ENCODE assay signal across 11 cellular contexts in the genomic region with DNA sequence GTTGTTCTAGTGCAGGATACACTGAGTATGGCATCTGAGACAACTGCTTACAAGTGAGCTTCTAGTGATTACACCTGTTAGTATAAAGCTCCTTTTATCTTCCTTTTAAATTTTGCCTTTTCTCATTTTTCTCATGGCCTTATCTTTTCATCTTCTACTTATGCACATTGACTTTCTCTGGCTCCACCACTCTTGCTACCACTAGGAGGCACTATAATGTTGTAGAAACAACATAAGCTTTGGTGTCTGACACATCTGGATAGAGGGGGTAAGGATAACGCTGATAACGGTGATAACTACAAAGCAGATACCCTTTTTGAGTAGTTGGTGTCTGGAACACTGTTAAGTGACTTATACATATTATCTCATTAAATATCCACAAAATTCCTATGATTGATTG.
DNase-seq lines count a peak whose midpoint lies in the region; ATAC-seq and TF ChIP-seq lines count a peak whose summit lies in the region.
"Had no signal": no experiment of that assay in that cellular context is flagged by ENCODE, and none has a peak within 500 bp of the region (broad histone marks: within the 10 kb centered on the region; RNA-seq: fewer than 3 reads in every experiment).

No MANE protein-coding gene starts in this region.

- no peaks in the 10 kb centered on the region for H3K27me3 Mint-ChIP-seq in HFFc6 (ENCODE audit: insufficient read depth)
- H3K27me3 Mint-ChIP-seq in T-helper 17 cell: no peaks in the 10 kb centered on the region
- H3K27me3 Mint-ChIP-seq: dendritic cell treated with granulocyte-macrophage colony-stimulating factor and Interleukin-4, amounts not matched to agents 40 ng/mL and 50 ng/mL, for 4 days had no signal

- H3K27ac Mint-ChIP-seq in HFFc6: no peak overlapping the region
- no peak overlapping the region for H3K27ac Mint-ChIP-seq in T-helper 17 cell
- H3K27ac Mint-ChIP-seq: dendritic cell treated with granulocyte-macrophage colony-stimulating factor and Interleukin-4, amounts not matched to agents 40 ng/mL and 50 ng/mL, for 4 days had no signal

- H3K27me3 ChIP-seq in GM06990 (replicated peaks; ENCODE audit: control insufficient read depth, insufficient read depth, low read length): no peaks in the 10 kb centered on the region
- H3K27me3 ChIP-seq in Panc1 (ENCODE audit: control insufficient read depth, insufficient read depth, low read length): no peaks in the 10 kb centered on the region

- H3K36me3 ChIP-seq in GM06990 (ENCODE audit: control insufficient read depth, insufficient read depth, low read length): no peaks in the 10 kb centered on the region
- H3K36me3 ChIP-seq in Panc1 (ENCODE audit: control insufficient read depth, insufficient read depth, low read length): no peaks in the 10 kb centered on the region

- DNase-seq in GM06990 (ENCODE audit: extremely low read depth, insufficient read length) (no peak), HFFc6 (no peak), Panc1 (ENCODE audit: low read depth, low spot score) (no peak), kidney tubule cell (ENCODE audit: low spot score) (peak; percentile 46), T-helper 17 cell (no peak), hypothalamus (lab: John Stamatoyannopoulos, UW) (no peak), foreskin melanocyte (no peak)
- DNase-seq: activated CD8-positive, alpha-beta memory T cell treated with anti-CD3 and anti-CD28 coated beads for 24 hours; NCI-H1092 had no signal

- H3K4me3 Mint-ChIP-seq in HFFc6 (no peak overlapping the region), T-helper 17 cell (no peak overlapping the region)
- H3K4me3 Mint-ChIP-seq: dendritic cell treated with granulocyte-macrophage colony-stimulating factor and Interleukin-4, amounts not matched to agents 40 ng/mL and 50 ng/mL, for 4 days had no signal

- H3K27ac ChIP-seq in Panc1 (ENCODE audit: low read length): no peak overlapping the region

- POLR2A ChIA-PET in Panc1 (lab: Charles Lee): no interaction called here

- in situ Hi-C loops in Panc1 (cut with HindIII; ENCODE audit: low pct_unique_long_range_greater_than_20kb, low sequenced_read_pairs): no loop called here

- ATAC-seq in Panc1: no peak
- ATAC-seq in T-helper 17 cell: no peak
- no peak for ATAC-seq in GM21515 (IDR thresholded peaks at IDR 0.05; ENCODE audit: unreplicated experiment)

- no peak overlapping the region for H3K4me3 ChIP-seq in GM06990 (replicated peaks; ENCODE audit: low read depth, low read length)
- H3K4me3 ChIP-seq in Panc1 (ENCODE audit: low read depth in 2 of 2, low read length in 2 of 2): no peak overlapping the region

- intact Hi-C loops in Panc1 (cut with micrococcal nuclease; ENCODE audit: unreplicated experiment): no loop called here

- no peaks in the 10 kb centered on the region for H3K36me3 Mint-ChIP-seq in HFFc6 (ENCODE audit: low read depth)
- no peaks in the 10 kb centered on the region for H3K36me3 Mint-ChIP-seq in T-helper 17 cell (ENCODE audit: low read depth)

- H3K4me1 Mint-ChIP-seq in HFFc6 (ENCODE audit: low read depth) (no peaks in the 10 kb centered on the region), T-helper 17 cell (peaks cover 2% of the 10 kb centered on the region)

- CTCF ChIA-PET in Panc1 (lab: Charles Lee): interaction anchor here (0.5 kb wide), 1 partner anchor 266 kb away, joined by 6 read pairs; no protein-coding TSS in a partner anchor

- H3K9me3 ChIP-seq in Panc1 (ENCODE audit: control insufficient read depth, insufficient read depth, low read depth, low read length) (no peaks in the 10 kb centered on the region), T-helper 17 cell (ENCODE audit: control insufficient read depth, low read length, poor library complexity, severe bottlenecking) (no peaks in the 10 kb centered on the region)

- TF ChIP-seq CTCF in GM06990 (IDR thresholded peaks at IDR 0.05; ENCODE audit: insufficient read depth, low read length, poor library complexity, severe bottlenecking) (peak; percentile 67), HFFc6 (IDR thresholded peaks at IDR 0.05) (peak; percentile 24; the same call in 1 of the 2 replicates), Panc1 (IDR thresholded peaks at IDR 0.05) (peak; percentile 41; the same call in 1 of the 2 replicates)

- no TSS peak for BruUV-seq in Panc1 (replicated peaks; lab: Mats Ljungman, UMichigan)

- no peaks in the 10 kb centered on the region for H3K4me1 ChIP-seq in Panc1 (ENCODE audit: control insufficient read depth, insufficient read depth, low read length)

- H3K9me3 Mint-ChIP-seq in HFFc6: peaks cover 5% of the 10 kb centered on the region
- H3K9me3 Mint-ChIP-seq: dendritic cell treated with granulocyte-macrophage colony-stimulating factor and Interleukin-4, amounts not matched to agents 40 ng/mL and 50 ng/mL, for 4 days had no signal
